Comparison of ENCODE assay signal across 34 cellular contexts in genomic region chr10:64863836-64864235, GRCh38.
"Had no signal": no experiment of that assay in that cellular context is flagged by ENCODE, and none has a peak within 500 bp of the region (broad histone marks: within the 10 kb centered on the region; RNA-seq: fewer than 3 reads in every experiment).

No MANE protein-coding gene starts in this region.

- FAIRE-seq: astrocyte, kidney, TTC549 had no signal

- H3K27me3 ChIP-seq: brain microvascular endothelial cell, gastroesophageal sphincter, right atrium auricular region, stomach, thyroid gland, upper lobe of left lung, vagina had no signal

- H3K36me3 ChIP-seq: brain microvascular endothelial cell, gastroesophageal sphincter, right atrium auricular region, stomach, thyroid gland, upper lobe of left lung, vagina had no signal

- DNase-seq: activated CD4-positive, alpha-beta T cell treated with anti-CD3 and anti-CD28 coated beads for 48 hours; activated CD4-positive, alpha-beta T cell treated with anti-CD3 and anti-CD28 coated beads, Interleukin-2, amount 50 U/mL, for 48 hours; activated CD8-positive, alpha-beta memory T cell treated with anti-CD3 and anti-CD28 coated beads, Interleukin-2, amount 50 U/mL, for 4 hours; activated gamma-delta T cell; activated naive CD4-positive, alpha-beta T cell treated with anti-CD3 and anti-CD28 coated beads, Interleukin-2, amount 10 ng/mL, durations not matched to agents 7 days and 5 days; activated T-cell treated with anti-CD3 and anti-CD28 coated beads, Interleukin-2, amount 50 U/mL, for 1 hour; amniotic stem cell; brain microvascular endothelial cell; caudate nucleus; cortex of kidney; effector memory CD8-positive, alpha-beta T cell; head of caudate nucleus; hippocampal formation; immature natural killer cell; kidney; left colon; naive thymus-derived CD8-positive, alpha-beta T cell; nucleus accumbens; psoas muscle; stimulated activated CD4-positive, alpha-beta T cell treated with anti-CD3 and anti-CD28 coated beads, Interleukin-1b, Interleukin-23, amount 100 ng/mL, for 48 hours; stimulated activated CD4-positive, alpha-beta T cell treated with anti-CD3 and anti-CD28 coated beads, Interleukin-4, amount 100 ng/mL, for 4 hours; stimulated activated CD8-positive, alpha-beta memory T cell treated with anti-CD3 and anti-CD28 coated beads, Interleukin-4, amount 100 ng/mL, for 48 hours; stimulated activated naive B cell treated with anti-CD40 and anti-IgM and Interleukin-4, amounts not matched to agents 10 μg/mL and 1 μg/mL and 100 μg/mL, for 72 hours; stomach; T-helper 9 cell; thyroid gland; upper lobe of left lung had no signal

- ATAC-seq: activated CD4-positive, CD25-positive, alpha-beta regulatory T cell treated with anti-CD3 and anti-CD28 coated beads, Interleukin-2, amount 50 U/mL, for 24 hours; effector memory CD8-positive, alpha-beta T cell; gastroesophageal sphincter; left colon; naive thymus-derived CD8-positive, alpha-beta T cell; psoas muscle had no signal

- H3K4me3 ChIP-seq: gastroesophageal sphincter, psoas muscle, right atrium auricular region, smooth muscle cell, stomach, thyroid gland, upper lobe of left lung, vagina had no signal
